Comparison of ENCODE assay signal across 8 cellular contexts in the genomic region with DNA sequence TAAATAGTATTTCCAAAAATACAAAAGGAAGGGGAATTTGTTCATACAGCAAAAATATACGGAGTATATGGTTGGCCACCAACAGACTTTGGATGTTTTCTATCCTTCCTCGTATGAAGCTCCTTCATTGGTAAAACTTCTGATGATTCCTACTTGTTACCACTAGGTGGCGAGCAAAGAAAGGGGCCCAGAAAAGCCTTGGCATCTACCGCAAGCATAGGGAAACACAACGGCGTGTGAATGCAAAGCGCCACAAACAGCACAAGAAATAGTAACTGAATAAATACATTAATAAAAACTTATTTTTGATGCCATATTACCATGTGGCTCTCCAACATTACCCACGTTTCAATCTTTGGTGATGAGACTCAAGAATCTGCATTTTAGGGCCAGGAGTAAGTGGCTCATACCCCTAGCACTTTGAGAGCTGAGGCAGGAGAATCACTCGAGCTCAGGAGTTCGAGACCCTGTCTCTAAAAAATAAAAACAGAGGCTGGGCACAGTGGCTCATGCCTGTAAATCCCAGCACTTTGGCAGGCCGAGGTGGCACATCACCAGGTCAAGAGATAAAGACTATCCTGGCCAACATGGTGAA. TPM values are rescaled to one million over a fixed set of nuclear protein-coding genes. Genes with fewer than 3 reads are reported as not detected.
DNase-seq lines count a peak whose midpoint lies in the region; ATAC-seq, FAIRE-seq and TF ChIP-seq lines count a peak whose summit lies in the region.

No MANE protein-coding gene starts in this region.

- FAIRE-seq in colon (lab: Jason Lieb, UNC), result peak; percentile 75

- H3K4me3 ChIP-seq in AG10803 (ENCODE audit: low read length), result no peak overlapping the region

- ATAC-seq in HG03175 (IDR thresholded peaks at IDR 0.05; ENCODE audit: unreplicated experiment), result no peak

- peak; percentile 93 for TF ChIP-seq CTCF in AG10803 (conservative IDR thresholded peaks at IDR 0.05; ENCODE audit: low read length)

- peak; percentile 78 for DNase-seq in AG10803 (ENCODE audit: low read depth)
- DNase-seq in H4 (ENCODE audit: low spot score), result peak; percentile 79
- peak; percentile 48 to 77 for DNase-seq in NCI-H446 (lab: John Stamatoyannopoulos, UW)
- DNase-seq in activated CD4-positive, CD25-positive, alpha-beta regulatory T cell treated with anti-CD3 and anti-CD28 coated beads, Interleukin-2, amount 50 U/mL, for 16 hours (ENCODE audit: low read depth, low spot score), result peak; percentile 46
- peak; percentile 80 for DNase-seq in kidney tubule cell (ENCODE audit: low spot score)
- peak; percentile 64 for DNase-seq in stimulated activated CD4-positive, alpha-beta T cell treated with anti-CD3 and anti-CD28 coated beads, Interleukin-4, amount 100 ng/mL, for 24 hours

RNA-seq across cellular contexts. Expression of a gene that starts 34.5 kb away (rescaled TPM):
- 618 and 659 TPM in 2 replicates for total RNA-seq in H4 (2014; rRNA removed; shearing (Covaris generic))
